ENCODE assay signal across 8 cellular contexts in the genomic region with DNA sequence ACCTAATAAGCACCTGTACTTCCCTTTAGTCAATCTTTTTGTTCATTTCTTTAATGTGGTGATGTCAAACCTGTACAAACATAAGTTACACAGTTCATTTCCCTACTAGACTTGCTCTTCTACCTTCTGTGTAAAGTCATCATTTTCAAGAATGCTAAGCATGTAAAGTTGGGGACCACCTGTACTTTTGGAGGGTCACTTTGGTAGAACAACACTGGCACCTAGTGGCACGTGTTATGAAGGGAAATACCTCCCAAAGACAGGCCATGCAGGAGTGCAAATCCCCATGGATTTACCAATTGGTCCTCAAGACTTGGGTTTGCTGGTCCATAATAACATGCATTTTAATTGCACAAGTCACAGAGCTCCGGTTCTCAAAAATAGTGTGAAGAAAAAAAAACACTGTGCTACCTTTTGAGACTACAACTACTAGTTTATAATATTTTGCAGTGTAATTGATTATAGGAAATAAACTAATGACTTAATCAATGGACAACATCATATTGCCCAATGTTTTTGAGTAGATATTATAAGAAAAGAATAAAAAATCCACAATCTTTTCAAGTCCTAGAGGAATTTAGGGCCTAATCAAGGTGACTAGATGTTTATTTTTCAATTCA.
DNase-seq lines count a peak whose midpoint lies in the region; ATAC-seq and TF ChIP-seq lines count a peak whose summit lies in the region.

No MANE protein-coding gene starts in this region.

- POLR2A ChIA-PET in AG04449 (lab: Yijun Ruan, JAX) = no interaction called here

- CTCF ChIA-PET in AG04449 (lab: Yijun Ruan, JAX) = interaction anchor here (0.6 to 12.3 kb wide), 13 partner anchors 9 to 735 kb away, joined by 3 to 320 read pairs (median 4); a partner anchor contains a TSS

- H3K4me3 ChIP-seq in AG04449 (ENCODE audit: low read depth, low read length) = no peak overlapping the region
- H3K4me3 ChIP-seq in GM12865 (ENCODE audit: low read depth, low read length) = no peak overlapping the region
- H3K4me3 ChIP-seq in coronary artery = no peak overlapping the region

- DNase-seq in AG04449 (ENCODE audit: low read depth, low spot score) = no peak
- DNase-seq in GM12865 (ENCODE audit: low read depth) = peak; percentile 69
- DNase-seq in NCI-H774 (lab: John Stamatoyannopoulos, UW) = peak; percentile 51
- DNase-seq in coronary artery (ENCODE audit: low spot score) = no peak
- DNase-seq in lung microvascular endothelial cell (ENCODE audit: low read depth in 2 of 2) = peak; percentile 26 to 52
- DNase-seq in SKM-1 treated with dmso at 0.1 percent for 144 hours (lab: John Stamatoyannopoulos, UW; ENCODE audit: unreplicated experiment) = no peak

- ATAC-seq in HG03439 (IDR thresholded peaks at IDR 0.05; ENCODE audit: unreplicated experiment) (no peak), HG03565 (IDR thresholded peaks at IDR 0.05; ENCODE audit: unreplicated experiment) (no peak)

- TF ChIP-seq CTCF in AG04449 (IDR thresholded peaks at IDR 0.05; ENCODE audit: insufficient read depth, low read length, missing control alignments) (peak; percentile 67), GM12865 (IDR thresholded peaks at IDR 0.05; ENCODE audit: insufficient read depth, low read depth, low read length, missing control alignments) (peak; percentile 72), coronary artery (IDR thresholded peaks at IDR 0.05) (peak; percentile 25)

- H3K27ac ChIP-seq in coronary artery = no peak overlapping the region

Comparison
In these comparisons a context has a peak if more than half of its experiments do, and no peak if none do; other contexts are left out.
1. DNase-seq: peak in GM12865 (single experiment), NCI-H774 (single experiment) and lung microvascular endothelial cell (2 of 2); none in AG04449 (single experiment), coronary artery (single experiment) and SKM-1 treated with dmso at 0.1 percent for 144 hours (single experiment).
2. Peak in every context shown above with its lines, with median percentiles within 50 percentile points of each other: CTCF ChIP-seq.